8 cellular contexts compared by ENCODE assay signal in the genomic region with DNA sequence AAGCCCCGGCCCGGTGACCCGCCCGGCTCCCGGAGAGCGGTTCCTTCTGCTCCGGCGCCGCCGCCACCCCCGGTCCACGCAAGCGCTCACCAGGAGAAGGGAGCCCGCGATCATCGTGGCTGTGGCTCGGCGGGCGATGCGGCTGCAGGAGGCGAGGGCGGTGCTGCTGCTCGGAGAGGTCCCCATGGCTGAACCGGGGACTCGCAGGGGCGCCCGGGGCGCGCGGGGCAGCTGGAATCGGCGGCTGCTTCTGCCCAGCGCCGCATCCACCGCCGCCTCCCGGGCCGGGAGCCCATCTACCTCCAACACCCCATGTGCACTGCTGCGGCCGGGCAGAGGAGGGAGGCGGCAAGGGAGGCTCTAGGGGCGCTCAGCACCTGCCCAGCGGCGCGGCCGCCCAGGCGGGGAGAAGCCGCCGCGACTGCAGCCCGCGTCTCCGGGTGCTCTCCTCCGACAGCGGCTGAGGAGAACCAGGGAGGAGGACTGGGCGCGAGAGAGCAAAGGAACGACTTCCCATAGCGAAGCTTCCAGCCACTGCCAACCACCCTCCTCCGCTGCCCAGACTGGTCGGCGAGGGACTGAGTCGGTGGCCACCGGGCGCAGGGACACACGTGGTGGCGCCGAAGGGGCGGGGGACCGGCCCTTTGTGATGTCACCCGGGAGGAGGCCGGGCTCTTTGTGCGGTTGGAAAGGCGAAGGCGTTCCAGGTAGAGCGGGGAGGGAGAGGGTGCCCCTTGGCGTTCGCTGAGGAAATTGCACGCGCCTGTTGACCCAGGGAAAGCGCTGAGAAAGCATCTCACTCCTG. TPM values are rescaled to one million over a fixed set of nuclear protein-coding genes. Genes with fewer than 3 reads are reported as not detected.
DNase-seq lines count a peak whose midpoint lies in the region; ATAC-seq and TF ChIP-seq lines count a peak whose summit lies in the region.

A gene with protein sequence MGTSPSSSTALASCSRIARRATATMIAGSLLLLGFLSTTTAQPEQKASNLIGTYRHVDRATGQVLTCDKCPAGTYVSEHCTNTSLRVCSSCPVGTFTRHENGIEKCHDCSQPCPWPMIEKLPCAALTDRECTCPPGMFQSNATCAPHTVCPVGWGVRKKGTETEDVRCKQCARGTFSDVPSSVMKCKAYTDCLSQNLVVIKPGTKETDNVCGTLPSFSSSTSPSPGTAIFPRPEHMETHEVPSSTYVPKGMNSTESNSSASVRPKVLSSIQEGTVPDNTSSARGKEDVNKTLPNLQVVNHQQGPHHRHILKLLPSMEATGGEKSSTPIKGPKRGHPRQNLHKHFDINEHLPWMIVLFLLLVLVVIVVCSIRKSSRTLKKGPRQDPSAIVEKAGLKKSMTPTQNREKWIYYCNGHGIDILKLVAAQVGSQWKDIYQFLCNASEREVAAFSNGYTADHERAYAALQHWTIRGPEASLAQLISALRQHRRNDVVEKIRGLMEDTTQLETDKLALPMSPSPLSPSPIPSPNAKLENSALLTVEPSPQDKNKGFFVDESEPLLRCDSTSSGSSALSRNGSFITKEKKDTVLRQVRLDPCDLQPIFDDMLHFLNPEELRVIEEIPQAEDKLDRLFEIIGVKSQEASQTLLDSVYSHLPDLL (minus strand): TSS at position 580 of the 805 bp plus-strand sequence. CDS start 394 bp downstream, at position 186.

- H3K27me3 Mint-ChIP-seq in endothelial cell (ENCODE audit: unreplicated experiment): no peaks in the 10 kb centered on the region
- peaks cover 4% of the 10 kb centered on the region for H3K27me3 Mint-ChIP-seq in mesothelial cell of epicardium (ENCODE audit: low read depth)

- peak; percentile 87 for TF ChIP-seq CTCF in endothelial cell (IDR thresholded peaks at IDR 0.05; ENCODE audit: unreplicated experiment)
- TF ChIP-seq CTCF in mesothelial cell of epicardium (IDR thresholded peaks at IDR 0.05; ENCODE audit: unreplicated experiment): peak; percentile 78

- H3K9me3 Mint-ChIP-seq in endothelial cell (ENCODE audit: unreplicated experiment) (no peaks in the 10 kb centered on the region), mesothelial cell of epicardium (no peaks in the 10 kb centered on the region)

- ATAC-seq in GM19468 (IDR thresholded peaks at IDR 0.05; ENCODE audit: extremely low read depth, unreplicated experiment): peak; percentile 92

- H3K4me1 Mint-ChIP-seq in endothelial cell (ENCODE audit: unreplicated experiment) (peaks cover 21% of the 10 kb centered on the region), mesothelial cell of epicardium (peaks cover 18% of the 10 kb centered on the region)

- peak; percentile 92 for DNase-seq in COR-L47 (lab: John Stamatoyannopoulos, UW)
- peak; percentile 97 for DNase-seq in HT-29 (ENCODE audit: low spot score)
- DNase-seq in NOMO-1 treated with DMSO at 0.1 percent for 48 hours (lab: John Stamatoyannopoulos, UW; ENCODE audit: unreplicated experiment): peak; percentile 79
- peak; percentile 45 for DNase-seq in activated CD8-positive, alpha-beta memory T cell treated with anti-CD3 and anti-CD28 coated beads, Interleukin-2, amount 50 U/mL, for 24 hours (ENCODE audit: extremely low read depth)
- DNase-seq in endothelial cell (ENCODE audit: low spot score): peak; percentile 92
- DNase-seq in mesothelial cell of epicardium (ENCODE audit: low spot score in 2 of 2, unreplicated experiment in 2 of 2): peak; percentile 75 to 90
- DNase-seq in stimulated activated CD8-positive, alpha-beta memory T cell treated with anti-CD3 and anti-CD28 coated beads, Interleukin-2, amount 100 ng/mL, for 1 hour (ENCODE audit: low read depth in 2 of 2): peak; percentile 46 to 51

- H3K4me3 Mint-ChIP-seq in endothelial cell (ENCODE audit: unreplicated experiment): peak within 1 kb of the TSS; percentile 96
- peak within 1 kb of the TSS; percentile 88 for H3K4me3 Mint-ChIP-seq in mesothelial cell of epicardium

- H3K36me3 Mint-ChIP-seq in endothelial cell (ENCODE audit: low read depth, unreplicated experiment) (peaks cover 6% of the 10 kb centered on the region), mesothelial cell of epicardium (no peaks in the 10 kb centered on the region)

- H3K27ac Mint-ChIP-seq in endothelial cell (ENCODE audit: unreplicated experiment) (no peak within 1 kb of the TSS), mesothelial cell of epicardium (peak within 1 kb of the TSS; percentile 86)

RNA-seq across cellular contexts. Expression of the gene that starts here (rescaled TPM):
- total RNA-seq in HT-29 (2014; rRNA removed; shearing (Covaris generic)): 115 and 117 TPM in 2 replicates
- total RNA-seq in endothelial cell (ENCODE audit: unreplicated experiment): 32.5 TPM
- total RNA-seq in mesothelial cell of epicardium: 23.8 to 25.0 TPM (median 24.2 TPM) in 3 replicates

Comparison
In these comparisons a context has a peak if more than half of its experiments do, and no peak if none do; other contexts are left out.
1. Peak in every context shown above with its lines: DNase-seq and ATAC-seq.
2. DNase-seq: peak in every context shown above with its lines; median percentile 97 in HT-29; 92 in COR-L47; 92 in endothelial cell; 82 in mesothelial cell of epicardium; 79 in NOMO-1 treated with DMSO at 0.1 percent for 48 hours; 48 in stimulated activated CD8-positive, alpha-beta memory T cell treated with anti-CD3 and anti-CD28 coated beads, Interleukin-2, amount 100 ng/mL, for 1 hour; 45 in activated CD8-positive, alpha-beta memory T cell treated with anti-CD3 and anti-CD28 coated beads, Interleukin-2, amount 50 U/mL, for 24 hours.